In genomic region chr1:213783273-213783672, GRCh38 we compare ENCODE assay signal across 19 cellular contexts.
A peak's percentile ranks its signal among the peaks of the same experiment; 100 is the strongest.
DNase-seq lines count a peak whose midpoint lies in the region; ATAC-seq, FAIRE-seq and TF ChIP-seq lines count a peak whose summit lies in the region.
"Had no signal": no experiment of that assay in that cellular context is flagged by ENCODE, and none has a peak within 500 bp of the region (broad histone marks: within the 10 kb centered on the region; RNA-seq: fewer than 3 reads in every experiment).

No MANE protein-coding gene starts in this region.

- no peak for FAIRE-seq in GM19239 (lab: Jason Lieb, UNC)
- FAIRE-seq: GM12891, H1 had no signal

- DNase-seq in NCI-H748 (lab: John Stamatoyannopoulos, UW; ENCODE audit: unreplicated experiment) (peak; percentile 70), NCI-H748 treated with DMSO at 0.1 percent for 48 hours (lab: John Stamatoyannopoulos, UW) (no peak), GM23338 (ENCODE audit: low spot score) (no peak), NCI-H510A treated with DMSO at 0.1 percent for 48 hours (lab: John Stamatoyannopoulos, UW) (peak; percentile 22), neural progenitor cell (ENCODE audit: low spot score) (peak; percentile 35), DMS114 treated with DMSO at 0.1 percent for 48 hours (lab: John Stamatoyannopoulos, UW; ENCODE audit: unreplicated experiment) (no peak), GM19239 (ENCODE audit: insufficient read length, low spot score) (no peak)
- DNase-seq: CD8-positive, alpha-beta T cell; GF-D8; HFFc6; IMR-90; NCI-H1436; NCI-H2029 treated with DMSO at 0.1 percent for 48 hours; NCI-H226; RPMI8226; SIG-M5 had no signal

- no peaks in the 10 kb centered on the region for H3K36me3 Mint-ChIP-seq in GM23338 (ENCODE audit: low read depth)
- H3K36me3 Mint-ChIP-seq in neural progenitor cell, result no peaks in the 10 kb centered on the region
- H3K36me3 Mint-ChIP-seq: CD8-positive, alpha-beta T cell had no signal

- no peak overlapping the region for H3K9ac ChIP-seq in neural progenitor cell

- no peak overlapping the region for H3K4me3 ChIP-seq in GM23338
- H3K4me3 ChIP-seq in neural progenitor cell, result no peak overlapping the region

- H3K4me2 ChIP-seq in GM23338 (no peak overlapping the region), neural progenitor cell (peak overlapping the region; percentile 23)

- H3K27ac Mint-ChIP-seq in GM23338 (no peak overlapping the region), neural progenitor cell (no peak overlapping the region)
- H3K27ac Mint-ChIP-seq: CD8-positive, alpha-beta T cell; HFFc6 had no signal

- H3K9me3 ChIP-seq in neural progenitor cell (ENCODE audit: low read depth), result no peaks in the 10 kb centered on the region

- H3K27ac ChIP-seq in GM23338 (ENCODE audit: low read depth) (no peak overlapping the region), neural progenitor cell (no peak overlapping the region)

- peaks cover 13% of the 10 kb centered on the region for H3K9me2 ChIP-seq in GM23338 (ENCODE audit: insufficient read depth)

- no peaks in the 10 kb centered on the region for H3F3A ChIP-seq in GM23338 (replicated peaks; ENCODE audit: low read depth)
- H3F3A ChIP-seq in neural progenitor cell (ENCODE audit: low read depth), result no peaks in the 10 kb centered on the region

- H3K79me2 ChIP-seq in GM23338 (replicated peaks; ENCODE audit: insufficient read depth), result no peaks in the 10 kb centered on the region
- H3K79me2 ChIP-seq in neural progenitor cell (ENCODE audit: low read depth), result no peaks in the 10 kb centered on the region

- no peaks in the 10 kb centered on the region for H3K27me3 ChIP-seq in GM23338 (ENCODE audit: insufficient read depth)
- no peaks in the 10 kb centered on the region for H3K27me3 ChIP-seq in neural progenitor cell

- H3K9me3 Mint-ChIP-seq in GM23338 (no peaks in the 10 kb centered on the region), neural progenitor cell (no peaks in the 10 kb centered on the region)
- H3K9me3 Mint-ChIP-seq: CD8-positive, alpha-beta T cell had no signal

- H3K36me3 ChIP-seq in GM23338 (ENCODE audit: insufficient read depth) (no peaks in the 10 kb centered on the region), neural progenitor cell (no peaks in the 10 kb centered on the region)

- H3K27me3 Mint-ChIP-seq in GM23338 (ENCODE audit: insufficient read depth, low read depth, poor library complexity) (peaks cover 2% of the 10 kb centered on the region), neural progenitor cell (ENCODE audit: insufficient read depth, low read depth) (peaks cover 3% of the 10 kb centered on the region)

- H2AFZ ChIP-seq in GM23338 (peak overlapping the region; percentile 66), neural progenitor cell (replicated peaks) (peak overlapping the region; percentile 14)

- H3K4me3 Mint-ChIP-seq in GM23338 (no peak overlapping the region), neural progenitor cell (no peak overlapping the region)
- H3K4me3 Mint-ChIP-seq: HFFc6 had no signal

- ATAC-seq in GM23338 (peak; percentile 40; the same call in 1 of the 3 replicates), HG03457 (IDR thresholded peaks at IDR 0.05; ENCODE audit: unreplicated experiment) (no peak)
- ATAC-seq: CD8-positive, alpha-beta T cell had no signal

- H3K4me1 Mint-ChIP-seq in GM23338 (no peaks in the 10 kb centered on the region), neural progenitor cell (peaks cover 6% of the 10 kb centered on the region)

- H3K4me1 ChIP-seq in GM23338 (ENCODE audit: insufficient read depth) (no peaks in the 10 kb centered on the region), neural progenitor cell (peaks cover 15% of the 10 kb centered on the region)

- TF ChIP-seq CTCF in GM23338 (conservative IDR thresholded peaks at IDR 0.05; ENCODE audit: low read depth in 2 of 2) (no peak), neural progenitor cell (IDR thresholded peaks at IDR 0.05) (no peak)

- H4K20me1 ChIP-seq in GM23338 (replicated peaks; ENCODE audit: insufficient read depth) (no peaks in the 10 kb centered on the region), neural progenitor cell (ENCODE audit: low read depth) (no peaks in the 10 kb centered on the region)

TF ChIP-seq in GM23338, 12 proteins besides CTCF, POLR2A, EP300 and RAD21 (continues in another document):
- no peak for TF ChIP-seq CREB1 (CRISPR knock-in tag; IDR thresholded peaks at IDR 0.05; ENCODE audit: low read depth)
- no peak for TF ChIP-seq ZNF114 (CRISPR knock-in tag; IDR thresholded peaks at IDR 0.05)
- TF ChIP-seq POLR2AphosphoS5 (IDR thresholded peaks at IDR 0.05; ENCODE audit: low read depth), result no peak
- TF ChIP-seq NANOG (IDR thresholded peaks at IDR 0.05; ENCODE audit: borderline replicate concordance), result no peak
- TF ChIP-seq JUNB (IDR thresholded peaks at IDR 0.05; ENCODE audit: unreplicated experiment), result no peak
- no peak for TF ChIP-seq EZH2phosphoT487 (IDR thresholded peaks at IDR 0.05; ENCODE audit: unreplicated experiment)
- no peak for TF ChIP-seq ZNF331 (CRISPR knock-in tag; IDR thresholded peaks at IDR 0.05; ENCODE audit: low read depth)
- no peak for TF ChIP-seq ETS1 (IDR thresholded peaks at IDR 0.05)
- TF ChIP-seq ZNF462 (CRISPR knock-in tag; IDR thresholded peaks at IDR 0.05), result no peak
- no peak for TF ChIP-seq STAT1 (IDR thresholded peaks at IDR 0.05; ENCODE audit: unreplicated experiment)

Comparison
In these comparisons a context has a peak if more than half of its experiments do, and no peak if none do; other contexts are left out.
1. DNase-seq: peak in NCI-H748 (single experiment), NCI-H510A treated with DMSO at 0.1 percent for 48 hours (single experiment) and neural progenitor cell (single experiment); none in NCI-H748 treated with DMSO at 0.1 percent for 48 hours (single experiment), GM23338 (single experiment), DMS114 treated with DMSO at 0.1 percent for 48 hours (single experiment) and GM19239 (single experiment).